Comparison of ENCODE assay signal across 1 cellular context in the genomic region with DNA sequence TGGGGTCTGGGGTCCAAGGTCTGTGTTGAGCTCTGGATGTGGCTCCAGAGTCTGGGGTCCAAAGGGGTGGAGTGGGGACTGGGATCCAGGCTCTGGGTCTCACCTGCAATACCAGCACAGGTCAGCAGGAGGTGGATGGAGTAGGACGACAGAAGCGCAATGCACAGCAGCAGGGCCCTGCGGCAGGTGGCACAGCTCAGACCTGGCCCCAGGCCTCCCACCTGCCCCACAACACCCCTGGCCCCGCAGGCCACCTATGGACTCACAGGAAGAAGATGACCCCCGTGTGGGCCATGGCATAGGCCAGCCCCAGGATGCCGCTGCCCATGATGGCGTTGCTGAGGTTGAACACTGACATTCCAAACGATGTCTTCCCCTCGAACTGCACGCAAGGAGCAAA.
TF ChIP-seq lines count a peak whose summit lies in the region.

No MANE protein-coding gene starts in this region.

TF ChIP-seq in GM12878, 131 proteins besides CTCF, POLR2A, EP300 and RAD21:
- no peak for TF ChIP-seq DPF2 (IDR thresholded peaks at IDR 0.05)
- TF ChIP-seq MYB (IDR thresholded peaks at IDR 0.05; ENCODE audit: borderline replicate concordance, low read depth, low read length): no peak
- TF ChIP-seq ZZZ3 (IDR thresholded peaks at IDR 0.05; ENCODE audit: control insufficient read depth, insufficient read length, low read depth): no peak
- TF ChIP-seq, protein P1, sequence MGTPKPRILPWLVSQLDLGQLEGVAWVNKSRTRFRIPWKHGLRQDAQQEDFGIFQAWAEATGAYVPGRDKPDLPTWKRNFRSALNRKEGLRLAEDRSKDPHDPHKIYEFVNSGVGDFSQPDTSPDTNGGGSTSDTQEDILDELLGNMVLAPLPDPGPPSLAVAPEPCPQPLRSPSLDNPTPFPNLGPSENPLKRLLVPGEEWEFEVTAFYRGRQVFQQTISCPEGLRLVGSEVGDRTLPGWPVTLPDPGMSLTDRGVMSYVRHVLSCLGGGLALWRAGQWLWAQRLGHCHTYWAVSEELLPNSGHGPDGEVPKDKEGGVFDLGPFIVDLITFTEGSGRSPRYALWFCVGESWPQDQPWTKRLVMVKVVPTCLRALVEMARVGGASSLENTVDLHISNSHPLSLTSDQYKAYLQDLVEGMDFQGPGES (IDR thresholded peaks at IDR 0.05): no peak
- TF ChIP-seq HCFC1 (IDR thresholded peaks at IDR 0.05; ENCODE audit: low read length): no peak
- no peak for TF ChIP-seq STAT3 (IDR thresholded peaks at IDR 0.05; ENCODE audit: low read depth, low read length)
- no peak for TF ChIP-seq BACH1 (IDR thresholded peaks at IDR 0.05; ENCODE audit: borderline replicate concordance)
- TF ChIP-seq, protein P2, sequence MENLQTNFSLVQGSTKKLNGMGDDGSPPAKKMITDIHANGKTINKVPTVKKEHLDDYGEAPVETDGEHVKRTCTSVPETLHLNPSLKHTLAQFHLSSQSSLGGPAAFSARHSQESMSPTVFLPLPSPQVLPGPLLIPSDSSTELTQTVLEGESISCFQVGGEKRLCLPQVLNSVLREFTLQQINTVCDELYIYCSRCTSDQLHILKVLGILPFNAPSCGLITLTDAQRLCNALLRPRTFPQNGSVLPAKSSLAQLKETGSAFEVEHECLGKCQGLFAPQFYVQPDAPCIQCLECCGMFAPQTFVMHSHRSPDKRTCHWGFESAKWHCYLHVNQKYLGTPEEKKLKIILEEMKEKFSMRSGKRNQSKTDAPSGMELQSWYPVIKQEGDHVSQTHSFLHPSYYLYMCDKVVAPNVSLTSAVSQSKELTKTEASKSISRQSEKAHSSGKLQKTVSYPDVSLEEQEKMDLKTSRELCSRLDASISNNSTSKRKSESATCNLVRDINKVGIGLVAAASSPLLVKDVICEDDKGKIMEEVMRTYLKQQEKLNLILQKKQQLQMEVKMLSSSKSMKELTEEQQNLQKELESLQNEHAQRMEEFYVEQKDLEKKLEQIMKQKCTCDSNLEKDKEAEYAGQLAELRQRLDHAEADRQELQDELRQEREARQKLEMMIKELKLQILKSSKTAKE (IDR thresholded peaks at IDR 0.05; ENCODE audit: low read depth, poor library complexity, severe bottlenecking): no peak
- no peak for TF ChIP-seq LARP7 (IDR thresholded peaks at IDR 0.05)
- TF ChIP-seq IKZF2 (IDR thresholded peaks at IDR 0.05): no peak
- TF ChIP-seq, protein P3, sequence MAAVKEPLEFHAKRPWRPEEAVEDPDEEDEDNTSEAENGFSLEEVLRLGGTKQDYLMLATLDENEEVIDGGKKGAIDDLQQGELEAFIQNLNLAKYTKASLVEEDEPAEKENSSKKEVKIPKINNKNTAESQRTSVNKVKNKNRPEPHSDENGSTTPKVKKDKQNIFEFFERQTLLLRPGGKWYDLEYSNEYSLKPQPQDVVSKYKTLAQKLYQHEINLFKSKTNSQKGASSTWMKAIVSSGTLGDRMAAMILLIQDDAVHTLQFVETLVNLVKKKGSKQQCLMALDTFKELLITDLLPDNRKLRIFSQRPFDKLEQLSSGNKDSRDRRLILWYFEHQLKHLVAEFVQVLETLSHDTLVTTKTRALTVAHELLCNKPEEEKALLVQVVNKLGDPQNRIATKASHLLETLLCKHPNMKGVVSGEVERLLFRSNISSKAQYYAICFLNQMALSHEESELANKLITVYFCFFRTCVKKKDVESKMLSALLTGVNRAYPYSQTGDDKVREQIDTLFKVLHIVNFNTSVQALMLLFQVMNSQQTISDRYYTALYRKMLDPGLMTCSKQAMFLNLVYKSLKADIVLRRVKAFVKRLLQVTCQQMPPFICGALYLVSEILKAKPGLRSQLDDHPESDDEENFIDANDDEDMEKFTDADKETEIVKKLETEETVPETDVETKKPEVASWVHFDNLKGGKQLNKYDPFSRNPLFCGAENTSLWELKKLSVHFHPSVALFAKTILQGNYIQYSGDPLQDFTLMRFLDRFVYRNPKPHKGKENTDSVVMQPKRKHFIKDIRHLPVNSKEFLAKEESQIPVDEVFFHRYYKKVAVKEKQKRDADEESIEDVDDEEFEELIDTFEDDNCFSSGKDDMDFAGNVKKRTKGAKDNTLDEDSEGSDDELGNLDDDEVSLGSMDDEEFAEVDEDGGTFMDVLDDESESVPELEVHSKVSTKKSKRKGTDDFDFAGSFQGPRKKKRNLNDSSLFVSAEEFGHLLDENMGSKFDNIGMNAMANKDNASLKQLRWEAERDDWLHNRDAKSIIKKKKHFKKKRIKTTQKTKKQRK (IDR thresholded peaks at IDR 0.05; ENCODE audit: low read depth, low read length): no peak
- no peak for TF ChIP-seq FOXK2 (IDR thresholded peaks at IDR 0.05)
- TF ChIP-seq CBFB (IDR thresholded peaks at IDR 0.05; ENCODE audit: low read depth): no peak
- TF ChIP-seq TARDBP (IDR thresholded peaks at IDR 0.05; ENCODE audit: borderline replicate concordance): no peak
- TF ChIP-seq, protein P4, sequence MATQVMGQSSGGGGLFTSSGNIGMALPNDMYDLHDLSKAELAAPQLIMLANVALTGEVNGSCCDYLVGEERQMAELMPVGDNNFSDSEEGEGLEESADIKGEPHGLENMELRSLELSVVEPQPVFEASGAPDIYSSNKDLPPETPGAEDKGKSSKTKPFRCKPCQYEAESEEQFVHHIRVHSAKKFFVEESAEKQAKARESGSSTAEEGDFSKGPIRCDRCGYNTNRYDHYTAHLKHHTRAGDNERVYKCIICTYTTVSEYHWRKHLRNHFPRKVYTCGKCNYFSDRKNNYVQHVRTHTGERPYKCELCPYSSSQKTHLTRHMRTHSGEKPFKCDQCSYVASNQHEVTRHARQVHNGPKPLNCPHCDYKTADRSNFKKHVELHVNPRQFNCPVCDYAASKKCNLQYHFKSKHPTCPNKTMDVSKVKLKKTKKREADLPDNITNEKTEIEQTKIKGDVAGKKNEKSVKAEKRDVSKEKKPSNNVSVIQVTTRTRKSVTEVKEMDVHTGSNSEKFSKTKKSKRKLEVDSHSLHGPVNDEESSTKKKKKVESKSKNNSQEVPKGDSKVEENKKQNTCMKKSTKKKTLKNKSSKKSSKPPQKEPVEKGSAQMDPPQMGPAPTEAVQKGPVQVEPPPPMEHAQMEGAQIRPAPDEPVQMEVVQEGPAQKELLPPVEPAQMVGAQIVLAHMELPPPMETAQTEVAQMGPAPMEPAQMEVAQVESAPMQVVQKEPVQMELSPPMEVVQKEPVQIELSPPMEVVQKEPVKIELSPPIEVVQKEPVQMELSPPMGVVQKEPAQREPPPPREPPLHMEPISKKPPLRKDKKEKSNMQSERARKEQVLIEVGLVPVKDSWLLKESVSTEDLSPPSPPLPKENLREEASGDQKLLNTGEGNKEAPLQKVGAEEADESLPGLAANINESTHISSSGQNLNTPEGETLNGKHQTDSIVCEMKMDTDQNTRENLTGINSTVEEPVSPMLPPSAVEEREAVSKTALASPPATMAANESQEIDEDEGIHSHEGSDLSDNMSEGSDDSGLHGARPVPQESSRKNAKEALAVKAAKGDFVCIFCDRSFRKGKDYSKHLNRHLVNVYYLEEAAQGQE (IDR thresholded peaks at IDR 0.05; ENCODE audit: low read depth, low read length): no peak
